ENCODE assay signal across 11 cellular contexts in genomic region chr11:127620660-127621059, GRCh38.
"Had no signal": no experiment of that assay in that cellular context is flagged by ENCODE, and none has a peak within 500 bp of the region (broad histone marks: within the 10 kb centered on the region; RNA-seq: fewer than 3 reads in every experiment).

No MANE protein-coding gene starts in this region.

- H3K9me3 Mint-ChIP-seq: activated T-cell treated with anti-CD3 and anti-CD28 coated beads, Interleukin-2, amount 50 U/mL, for 4 hours had no signal

- H3K36me3 Mint-ChIP-seq: stimulated activated naive B cell treated with anti-CD40 and anti-IgM and Interleukin-4, amounts not matched to agents 10 μg/mL and 1 μg/mL and 100 μg/mL, for 72 hours had no signal

- H3K4me3 Mint-ChIP-seq: activated T-cell treated with anti-CD3 and anti-CD28 coated beads, Interleukin-2, amount 50 U/mL, for 4 hours; stimulated activated naive B cell treated with anti-CD40 and anti-IgM and Interleukin-4, amounts not matched to agents 10 μg/mL and 1 μg/mL and 100 μg/mL, for 72 hours had no signal

- DNase-seq: activated CD4-positive, alpha-beta T cell treated with anti-CD3 and anti-CD28 coated beads, Interleukin-2, amount 50 U/mL, for 48 hours; activated CD4-positive, CD25-positive, alpha-beta regulatory T cell treated with anti-CD3 and anti-CD28 coated beads, Interleukin-2, amount 50 U/mL, for 72 hours; activated T-cell treated with anti-CD3 and anti-CD28 coated beads, Interleukin-2, amount 50 U/mL, for 4 hours; aorta; effector CD4-positive, alpha-beta T cell; left ventricle myocardium superior; psoas muscle; right lobe of liver; stimulated activated naive B cell treated with anti-CD40 and anti-IgM and Interleukin-4, amounts not matched to agents 10 μg/mL and 1 μg/mL and 100 μg/mL, for 72 hours; substantia nigra; transverse colon had no signal

- H3K27me3 Mint-ChIP-seq: stimulated activated naive B cell treated with anti-CD40 and anti-IgM and Interleukin-4, amounts not matched to agents 10 μg/mL and 1 μg/mL and 100 μg/mL, for 72 hours had no signal

- ATAC-seq: activated T-cell treated with anti-CD3 and anti-CD28 coated beads, Interleukin-2, amount 50 U/mL, for 4 hours; left ventricle myocardium superior; psoas muscle; right lobe of liver; stimulated activated naive B cell treated with anti-CD40 and anti-IgM and Interleukin-4, amounts not matched to agents 10 μg/mL and 1 μg/mL and 100 μg/mL, for 72 hours had no signal

- H3K27ac Mint-ChIP-seq: stimulated activated naive B cell treated with anti-CD40 and anti-IgM and Interleukin-4, amounts not matched to agents 10 μg/mL and 1 μg/mL and 100 μg/mL, for 72 hours had no signal

- H3K4me1 Mint-ChIP-seq: stimulated activated naive B cell treated with anti-CD40 and anti-IgM and Interleukin-4, amounts not matched to agents 10 μg/mL and 1 μg/mL and 100 μg/mL, for 72 hours had no signal
